17 cellular contexts compared by ENCODE assay signal in the genomic region with DNA sequence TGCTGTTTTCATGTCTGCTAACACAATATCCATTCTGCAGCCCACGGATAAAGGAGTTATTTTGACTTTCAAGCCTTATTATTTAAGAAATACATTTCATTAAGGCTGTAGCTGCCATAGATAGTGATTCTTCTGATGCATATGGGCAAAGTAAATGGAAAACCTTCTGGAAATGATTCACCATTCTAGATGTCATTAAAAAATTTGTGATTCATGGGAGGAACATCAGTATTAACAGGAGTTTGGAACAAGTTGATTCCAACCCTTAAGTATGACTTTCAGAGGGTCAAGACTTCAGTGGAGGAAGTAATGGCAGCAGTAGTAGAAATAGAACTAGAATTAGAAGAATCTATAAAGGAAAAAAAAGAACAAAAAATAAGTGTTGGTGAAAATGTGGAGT. TPM values are rescaled to one million over a fixed set of nuclear protein-coding genes. Genes with fewer than 3 reads are reported as not detected.
A peak's percentile ranks its signal among the peaks of the same experiment; 100 is the strongest.
DNase-seq lines count a peak whose midpoint lies in the region; ATAC-seq, FAIRE-seq and TF ChIP-seq lines count a peak whose summit lies in the region.
"Had no signal": no experiment of that assay in that cellular context is flagged by ENCODE, and none has a peak within 500 bp of the region (broad histone marks: within the 10 kb centered on the region; RNA-seq: fewer than 3 reads in every experiment).

No MANE protein-coding gene starts in this region.

- H3K79me2 ChIP-seq in astrocyte (ENCODE audit: insufficient read depth, low read length): peaks cover 10% of the 10 kb centered on the region

- no peaks in the 10 kb centered on the region for H3K9me3 Mint-ChIP-seq in astrocyte (ENCODE audit: unreplicated experiment)
- H3K9me3 Mint-ChIP-seq: CD8-positive, alpha-beta T cell; H9 had no signal

- ATAC-seq in HG02798 (IDR thresholded peaks at IDR 0.05; ENCODE audit: poor library complexity, unreplicated experiment): no peak
- ATAC-seq: CD8-positive, alpha-beta T cell; K562 had no signal

- no peaks in the 10 kb centered on the region for H3K27me3 ChIP-seq in astrocyte (ENCODE audit: insufficient read depth, low read length)
- H3K27me3 ChIP-seq: BLaER1 treated with 17β-estradiol and CSF1 and Interleukin-3, amounts not matched to agents 10 nM and 100 nM had no signal

- H3K27me3 Mint-ChIP-seq in astrocyte (ENCODE audit: low read depth, unreplicated experiment): no peaks in the 10 kb centered on the region
- H3K27me3 Mint-ChIP-seq: B cell had no signal

- no peaks in the 10 kb centered on the region for H3K9me3 ChIP-seq in astrocyte (ENCODE audit: insufficient read depth, low read depth, low read length)
- H3K9me3 ChIP-seq: BLaER1 treated with 17β-estradiol and CSF1 and Interleukin-3, amounts not matched to agents 10 nM and 100 nM had no signal

- H3K27ac Mint-ChIP-seq in astrocyte (ENCODE audit: unreplicated experiment): no peak overlapping the region
- H3K27ac Mint-ChIP-seq: B cell; CD8-positive, alpha-beta T cell; H9 had no signal

- H3K4me1 Mint-ChIP-seq in astrocyte (ENCODE audit: low read depth, unreplicated experiment): peaks cover 6% of the 10 kb centered on the region
- H3K4me1 Mint-ChIP-seq: B cell, H9 had no signal

- H3K27ac ChIP-seq in astrocyte (ENCODE audit: low read depth, low read length): no peak overlapping the region
- H3K27ac ChIP-seq: BLaER1 treated with 17β-estradiol and CSF1 and Interleukin-3, amounts not matched to agents 10 nM and 100 nM; HL-60 had no signal

- no peak overlapping the region for H3K9ac ChIP-seq in astrocyte (ENCODE audit: low read length)
- H3K9ac ChIP-seq: BLaER1 treated with 17β-estradiol and CSF1 and Interleukin-3, amounts not matched to agents 10 nM and 100 nM had no signal

- no peak overlapping the region for H3K4me3 ChIP-seq in astrocyte (ENCODE audit: insufficient read depth, low read depth, low read length)
- H3K4me3 ChIP-seq: BLaER1 treated with 17β-estradiol and CSF1 and Interleukin-3, amounts not matched to agents 10 nM and 100 nM; K562 had no signal

- no peaks in the 10 kb centered on the region for H4K20me1 ChIP-seq in astrocyte (ENCODE audit: insufficient read depth, low read length)

- no peak for FAIRE-seq in astrocyte (lab: Jason Lieb, UNC)
- FAIRE-seq: GM12892, GM18507, H1 had no signal

- peaks cover 13% of the 10 kb centered on the region for H3K36me3 Mint-ChIP-seq in astrocyte (ENCODE audit: low read depth, unreplicated experiment)

- no peak for TF ChIP-seq CTCF in astrocyte (IDR thresholded peaks at IDR 0.05; ENCODE audit: insufficient read depth, low read depth, low read length)

- H2AFZ ChIP-seq in astrocyte (ENCODE audit: low read depth, low read length): no peak overlapping the region

- peaks cover 23% of the 10 kb centered on the region for H3K36me3 ChIP-seq in astrocyte (ENCODE audit: insufficient read depth, low read length)

- peak; percentile 36 for DNase-seq in EL
- DNase-seq in HCEC 1CT: peak; percentile 26
- DNase-seq in astrocyte (ENCODE audit: low read depth): peak; percentile 45
- no peak for DNase-seq in NK-92 treated with Interleukin-12 subunit alpha and Interleukin-12 subunit beta, amount 100 ng/mL, for 24 hours (lab: John Stamatoyannopoulos, UW)
- no peak for DNase-seq in activated T-cell treated with anti-CD3 and anti-CD28 coated beads, Interleukin-2, amount 50 U/mL, for 48 hours
- DNase-seq: Calu3; CD8-positive, alpha-beta T cell; GDM1; H9 had no signal

- no peak overlapping the region for H3K4me3 Mint-ChIP-seq in astrocyte (ENCODE audit: unreplicated experiment)
- H3K4me3 Mint-ChIP-seq: B cell; CD8-positive, alpha-beta T cell; H9 had no signal

- H3K4me2 ChIP-seq in astrocyte (ENCODE audit: low read length): no peak overlapping the region
- H3K4me2 ChIP-seq: BLaER1 treated with 17β-estradiol and CSF1 and Interleukin-3, amounts not matched to agents 10 nM and 100 nM had no signal

- peaks cover 5% of the 10 kb centered on the region for H3K4me1 ChIP-seq in astrocyte (ENCODE audit: insufficient read depth, low read length)
- H3K4me1 ChIP-seq: BLaER1 treated with 17β-estradiol and CSF1 and Interleukin-3, amounts not matched to agents 10 nM and 100 nM had no signal

RNA-seq across cellular contexts. Expression of gene POLR1A, which starts 48.8 kb away (rescaled TPM):
- 42.9 and 45.2 TPM in 2 replicates for total RNA-seq in astrocyte

RNA-seq across cellular contexts. Expression of gene PTCD3, which starts 49.1 kb away (rescaled TPM):
- 61.7 and 74.5 TPM in 2 replicates for total RNA-seq in astrocyte

Comparison
In these comparisons a context has a peak if more than half of its experiments do, and no peak if none do; other contexts are left out.
1. DNase-seq: peak in EL (single experiment), HCEC 1CT (single experiment) and astrocyte (single experiment); none in NK-92 treated with Interleukin-12 subunit alpha and Interleukin-12 subunit beta, amount 100 ng/mL, for 24 hours (single experiment) and activated T-cell treated with anti-CD3 and anti-CD28 coated beads, Interleukin-2, amount 50 U/mL, for 48 hours (0 of 2).